Comparison of ENCODE assay signal across 22 cellular contexts in the genomic region with DNA sequence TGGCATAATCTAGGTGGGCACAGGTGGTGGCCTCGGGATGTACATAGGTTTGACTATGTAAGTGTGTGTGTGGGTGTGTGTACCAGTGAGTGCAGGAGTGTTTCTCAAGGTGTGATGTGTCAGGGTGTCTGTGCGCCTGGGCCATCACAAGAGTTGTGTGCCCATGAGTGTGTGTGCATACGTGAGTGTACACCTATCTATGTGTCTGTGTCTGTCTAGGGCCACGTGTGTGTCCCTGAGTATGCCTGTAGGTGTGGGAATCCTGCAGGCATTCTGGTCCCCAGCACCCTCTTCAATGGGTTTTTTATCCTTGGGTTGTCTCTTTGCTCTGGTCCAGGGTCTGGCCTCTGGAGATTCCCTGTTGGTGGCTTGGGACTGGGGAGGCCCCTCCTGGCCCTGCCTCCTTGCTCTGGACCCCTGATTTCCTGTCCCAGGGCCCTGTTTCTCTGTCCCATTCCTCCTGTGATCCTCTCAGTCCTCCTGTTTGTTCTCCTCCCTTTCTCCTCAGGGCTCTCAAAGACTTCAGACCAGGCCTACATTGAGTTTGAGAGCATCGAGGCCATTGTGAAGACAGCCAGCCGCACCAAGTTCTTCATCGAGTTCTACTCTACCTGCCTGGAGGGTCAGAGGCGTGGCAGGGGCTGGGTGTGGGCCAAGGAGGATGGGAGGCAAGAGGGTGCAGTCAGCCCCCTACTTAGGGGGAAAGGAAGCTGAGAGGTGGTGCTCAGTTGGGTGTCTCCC. TPM values are rescaled to one million over a fixed set of nuclear protein-coding genes. Genes with fewer than 3 reads are reported as not detected.
DNase-seq lines count a peak whose midpoint lies in the region; ATAC-seq, FAIRE-seq and TF ChIP-seq lines count a peak whose summit lies in the region.
"Had no signal": no experiment of that assay in that cellular context is flagged by ENCODE, and none has a peak within 500 bp of the region (broad histone marks: within the 10 kb centered on the region; RNA-seq: fewer than 3 reads in every experiment).

No MANE protein-coding gene starts in this region.

- peaks cover 4% of the 10 kb centered on the region for H3K27me3 Mint-ChIP-seq in activated CD4-positive, alpha-beta memory T cell treated with anti-CD3 and anti-CD28 coated beads, Interleukin-2, amount 10 ng/mL, durations not matched to agents 7 days and 5 days
- H3K27me3 Mint-ChIP-seq in activated CD4-positive, alpha-beta memory T cell treated with anti-CD3 and anti-CD28 coated beads for 36 hours = peaks cover 2% of the 10 kb centered on the region
- H3K27me3 Mint-ChIP-seq in endothelial cell (ENCODE audit: unreplicated experiment) = peaks cover 18% of the 10 kb centered on the region
- H3K27me3 Mint-ChIP-seq in stimulated activated memory B cell treated with anti-CD40 and anti-IgM and Interleukin-4, amounts not matched to agents 10 μg/mL and 1 μg/mL and 100 μg/mL, for 72 hours = peaks cover under 1% of the 10 kb centered on the region

- H3K4me1 Mint-ChIP-seq in activated CD4-positive, alpha-beta memory T cell treated with anti-CD3 and anti-CD28 coated beads, Interleukin-2, amount 10 ng/mL, durations not matched to agents 7 days and 5 days = peaks cover under 1% of the 10 kb centered on the region
- no peaks in the 10 kb centered on the region for H3K4me1 Mint-ChIP-seq in activated CD4-positive, alpha-beta memory T cell treated with anti-CD3 and anti-CD28 coated beads for 36 hours (ENCODE audit: low read depth)
- H3K4me1 Mint-ChIP-seq in endothelial cell (ENCODE audit: unreplicated experiment) = peaks cover 12% of the 10 kb centered on the region
- H3K4me1 Mint-ChIP-seq in stimulated activated memory B cell treated with anti-CD40 and anti-IgM and Interleukin-4, amounts not matched to agents 10 μg/mL and 1 μg/mL and 100 μg/mL, for 72 hours = peaks cover 30% of the 10 kb centered on the region

- POLR2A ChIA-PET in activated CD4-positive, alpha-beta memory T cell treated with anti-CD3 and anti-CD28 coated beads, Interleukin-2, amount 10 ng/mL, durations not matched to agents 7 days and 5 days (lab: Charles Lee) = no interaction called here
- POLR2A ChIA-PET in activated CD4-positive, alpha-beta memory T cell treated with anti-CD3 and anti-CD28 coated beads for 36 hours (lab: Charles Lee) = no interaction called here

- no peak overlapping the region for H3K4me3 Mint-ChIP-seq in activated CD4-positive, alpha-beta memory T cell treated with anti-CD3 and anti-CD28 coated beads, Interleukin-2, amount 10 ng/mL, durations not matched to agents 7 days and 5 days
- no peak overlapping the region for H3K4me3 Mint-ChIP-seq in activated CD4-positive, alpha-beta memory T cell treated with anti-CD3 and anti-CD28 coated beads for 36 hours
- peak overlapping the region; percentile 77 for H3K4me3 Mint-ChIP-seq in endothelial cell (ENCODE audit: unreplicated experiment)
- no peak overlapping the region for H3K4me3 Mint-ChIP-seq in stimulated activated memory B cell treated with anti-CD40 and anti-IgM and Interleukin-4, amounts not matched to agents 10 μg/mL and 1 μg/mL and 100 μg/mL, for 72 hours
- H3K4me3 Mint-ChIP-seq: HFFc6 had no signal

- no peak for ATAC-seq in stimulated activated memory B cell treated with anti-CD40 and anti-IgM and Interleukin-4, amounts not matched to agents 10 μg/mL and 1 μg/mL and 100 μg/mL, for 72 hours
- no peak for ATAC-seq in HG03095 (IDR thresholded peaks at IDR 0.05; ENCODE audit: unreplicated experiment)
- ATAC-seq: left ventricle myocardium superior had no signal

- peaks cover 58% of the 10 kb centered on the region for H3K36me3 Mint-ChIP-seq in activated CD4-positive, alpha-beta memory T cell treated with anti-CD3 and anti-CD28 coated beads, Interleukin-2, amount 10 ng/mL, durations not matched to agents 7 days and 5 days (ENCODE audit: low read depth)
- H3K36me3 Mint-ChIP-seq in activated CD4-positive, alpha-beta memory T cell treated with anti-CD3 and anti-CD28 coated beads for 36 hours = peaks cover 17% of the 10 kb centered on the region
- H3K36me3 Mint-ChIP-seq in endothelial cell (ENCODE audit: low read depth, unreplicated experiment) = peaks cover 33% of the 10 kb centered on the region
- H3K36me3 Mint-ChIP-seq in stimulated activated memory B cell treated with anti-CD40 and anti-IgM and Interleukin-4, amounts not matched to agents 10 μg/mL and 1 μg/mL and 100 μg/mL, for 72 hours = peaks cover 46% of the 10 kb centered on the region

- CTCF ChIA-PET in activated CD4-positive, alpha-beta memory T cell treated with anti-CD3 and anti-CD28 coated beads, Interleukin-2, amount 10 ng/mL, durations not matched to agents 7 days and 5 days (lab: Charles Lee) = no interaction called here
- CTCF ChIA-PET in activated CD4-positive, alpha-beta memory T cell treated with anti-CD3 and anti-CD28 coated beads for 36 hours (lab: Charles Lee) = interaction anchor here (1.7 kb wide), 1 partner anchor 180 kb away, joined by 5 read pairs; no protein-coding TSS in a partner anchor

- no peak overlapping the region for H3K27ac Mint-ChIP-seq in activated CD4-positive, alpha-beta memory T cell treated with anti-CD3 and anti-CD28 coated beads, Interleukin-2, amount 10 ng/mL, durations not matched to agents 7 days and 5 days
- no peak overlapping the region for H3K27ac Mint-ChIP-seq in activated CD4-positive, alpha-beta memory T cell treated with anti-CD3 and anti-CD28 coated beads for 36 hours
- H3K27ac Mint-ChIP-seq in endothelial cell (ENCODE audit: unreplicated experiment) = no peak overlapping the region
- peak overlapping the region; percentile 12 for H3K27ac Mint-ChIP-seq in stimulated activated memory B cell treated with anti-CD40 and anti-IgM and Interleukin-4, amounts not matched to agents 10 μg/mL and 1 μg/mL and 100 μg/mL, for 72 hours

- intact Hi-C loops in activated CD4-positive, alpha-beta memory T cell treated with anti-CD3 and anti-CD28 coated beads for 36 hours (cut with micrococcal nuclease) = no loop called here

- FAIRE-seq in HTR-8/SVneo (lab: Jason Lieb, UNC) = peak; percentile 74
- FAIRE-seq: colon, small intestine had no signal

- TF ChIP-seq CTCF in endothelial cell (IDR thresholded peaks at IDR 0.05; ENCODE audit: unreplicated experiment) = no peak

- no peaks in the 10 kb centered on the region for H3K9me3 Mint-ChIP-seq in activated CD4-positive, alpha-beta memory T cell treated with anti-CD3 and anti-CD28 coated beads, Interleukin-2, amount 10 ng/mL, durations not matched to agents 7 days and 5 days
- H3K9me3 Mint-ChIP-seq in activated CD4-positive, alpha-beta memory T cell treated with anti-CD3 and anti-CD28 coated beads for 36 hours = no peaks in the 10 kb centered on the region
- no peaks in the 10 kb centered on the region for H3K9me3 Mint-ChIP-seq in endothelial cell (ENCODE audit: unreplicated experiment)
- no peaks in the 10 kb centered on the region for H3K9me3 Mint-ChIP-seq in stimulated activated memory B cell treated with anti-CD40 and anti-IgM and Interleukin-4, amounts not matched to agents 10 μg/mL and 1 μg/mL and 100 μg/mL, for 72 hours
- H3K9me3 Mint-ChIP-seq: HFFc6 had no signal

- peak; percentile 6 for DNase-seq in activated CD4-positive, alpha-beta memory T cell treated with anti-CD3 and anti-CD28 coated beads, Interleukin-2, amount 10 ng/mL, durations not matched to agents 7 days and 5 days
- DNase-seq in activated CD4-positive, alpha-beta memory T cell treated with anti-CD3 and anti-CD28 coated beads for 36 hours = no peak
- DNase-seq in HTR-8/SVneo (ENCODE audit: insufficient read length, low spot score) = no peak
- DNase-seq in endothelial cell (ENCODE audit: low spot score) = no peak
- no peak for DNase-seq in superior temporal gyrus (ENCODE audit: extremely low spot score)
- no peak for DNase-seq in NCI-H146 treated with DMSO at 0.1 percent for 48 hours (lab: John Stamatoyannopoulos, UW; ENCODE audit: unreplicated experiment)
- DNase-seq: activated gamma-delta T cell treated with Interleukin-2 at 50 U/mL for 16 hours; DND-41; HFFc6; left ventricle myocardium superior; NCI-H1436 treated with DMSO at 0.1 percent for 48 hours; NCI-H2227 treated with DMSO at 0.1 percent for 48 hours; RPMI8226; small intestine; stimulated activated CD4-positive, alpha-beta T cell treated with anti-CD3 and anti-CD28 coated beads, Interleukin-4, amount 100 ng/mL, for 4 hours; T-helper 1 cell had no signal

RNA-seq across cellular contexts. Expression of a gene that starts 9.4 kb away (rescaled TPM):
- 100 to 1,000 TPM; 138 to 153 TPM for total RNA-seq in activated CD4-positive, alpha-beta memory T cell treated with anti-CD3 and anti-CD28 coated beads, Interleukin-2, amount 10 ng/mL, durations not matched to agents 7 days and 5 days
- 10 to 100 TPM; 96.9 to 98.9 TPM for total RNA-seq in activated CD4-positive, alpha-beta memory T cell treated with anti-CD3 and anti-CD28 coated beads for 36 hours
- total RNA-seq in endothelial cell (ENCODE audit: unreplicated experiment) = 168 TPM

RNA-seq across cellular contexts. Expression of a gene that starts 10.0 kb away (rescaled TPM):
- total RNA-seq in activated CD4-positive, alpha-beta memory T cell treated with anti-CD3 and anti-CD28 coated beads, Interleukin-2, amount 10 ng/mL, durations not matched to agents 7 days and 5 days = not detected
- total RNA-seq in activated CD4-positive, alpha-beta memory T cell treated with anti-CD3 and anti-CD28 coated beads for 36 hours = not detected
- total RNA-seq in endothelial cell (ENCODE audit: unreplicated experiment) = not detected
- total RNA-seq: A172; activated CD8-positive, alpha-beta memory T cell treated with anti-CD3 and anti-CD28 coated beads for 36 hours; HFFc6; left ventricle myocardium superior; tibial nerve had no signal

RNA-seq across cellular contexts. Expression of a gene that starts 17.3 kb away (rescaled TPM):
- not detected for total RNA-seq in activated CD4-positive, alpha-beta memory T cell treated with anti-CD3 and anti-CD28 coated beads, Interleukin-2, amount 10 ng/mL, durations not matched to agents 7 days and 5 days
- total RNA-seq in activated CD4-positive, alpha-beta memory T cell treated with anti-CD3 and anti-CD28 coated beads for 36 hours = not detected
- not detected for total RNA-seq in endothelial cell (ENCODE audit: unreplicated experiment)
- total RNA-seq: A172; activated CD8-positive, alpha-beta memory T cell treated with anti-CD3 and anti-CD28 coated beads for 36 hours; HFFc6 had no signal

RNA-seq across cellular contexts. Expression of a gene that starts 42.0 kb away (rescaled TPM):
- not detected for total RNA-seq in activated CD4-positive, alpha-beta memory T cell treated with anti-CD3 and anti-CD28 coated beads, Interleukin-2, amount 10 ng/mL, durations not matched to agents 7 days and 5 days
- not detected for total RNA-seq in activated CD4-positive, alpha-beta memory T cell treated with anti-CD3 and anti-CD28 coated beads for 36 hours
- total RNA-seq in endothelial cell (ENCODE audit: unreplicated experiment) = not detected
- total RNA-seq: A172; activated CD8-positive, alpha-beta memory T cell treated with anti-CD3 and anti-CD28 coated beads for 36 hours had no signal
